1 cellular context compared by ENCODE assay signal in genomic region chr20:23649830-23650417, GRCh38.
TF ChIP-seq lines count a peak whose summit lies in the region.

No MANE protein-coding gene starts in this region.

TF ChIP-seq in HepG2, 621 proteins besides CTCF, POLR2A, EP300 and RAD21 (continued from another document and continues in another):
- peak; percentile 59; the same call in 1 of the 2 replicates for TF ChIP-seq ZNF362 (CRISPR knock-in tag; IDR thresholded peaks at IDR 0.05; ENCODE audit: borderline replicate concordance)
- TF ChIP-seq, protein P1, sequence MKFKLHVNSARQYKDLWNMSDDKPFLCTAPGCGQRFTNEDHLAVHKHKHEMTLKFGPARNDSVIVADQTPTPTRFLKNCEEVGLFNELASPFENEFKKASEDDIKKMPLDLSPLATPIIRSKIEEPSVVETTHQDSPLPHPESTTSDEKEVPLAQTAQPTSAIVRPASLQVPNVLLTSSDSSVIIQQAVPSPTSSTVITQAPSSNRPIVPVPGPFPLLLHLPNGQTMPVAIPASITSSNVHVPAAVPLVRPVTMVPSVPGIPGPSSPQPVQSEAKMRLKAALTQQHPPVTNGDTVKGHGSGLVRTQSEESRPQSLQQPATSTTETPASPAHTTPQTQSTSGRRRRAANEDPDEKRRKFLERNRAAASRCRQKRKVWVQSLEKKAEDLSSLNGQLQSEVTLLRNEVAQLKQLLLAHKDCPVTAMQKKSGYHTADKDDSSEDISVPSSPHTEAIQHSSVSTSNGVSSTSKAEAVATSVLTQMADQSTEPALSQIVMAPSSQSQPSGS (CRISPR knock-in tag; IDR thresholded peaks at IDR 0.05), result peak; percentile 75
- no peak for TF ChIP-seq SIX4 (CRISPR knock-in tag; IDR thresholded peaks at IDR 0.05)
- 0 out of 2 replicates have a peak, but pooled peaks have one; percentile 47 for TF ChIP-seq ZNF430 (CRISPR knock-in tag; IDR thresholded peaks at IDR 0.05)
- peak; percentile 42; the same call in 1 of the 2 replicates for TF ChIP-seq ESRRA (CRISPR knock-in tag; IDR thresholded peaks at IDR 0.05; ENCODE audit: low read depth)
- TF ChIP-seq HES4 (CRISPR knock-in tag; IDR thresholded peaks at IDR 0.05; ENCODE audit: borderline replicate concordance), result no peak
- TF ChIP-seq HNF4G (IDR thresholded peaks at IDR 0.05; ENCODE audit: borderline replicate concordance, low read depth, low read length), result peak; percentile 30; the same call in 1 of the 2 replicates
- TF ChIP-seq HNF4G (CRISPR knock-in tag; IDR thresholded peaks at IDR 0.05; ENCODE audit: borderline replicate concordance, low read depth), result no peak
- no peak for TF ChIP-seq SNAI1 (CRISPR knock-in tag; IDR thresholded peaks at IDR 0.05; ENCODE audit: borderline replicate concordance)
- no peak for TF ChIP-seq IKZF4 (CRISPR knock-in tag; IDR thresholded peaks at IDR 0.05; ENCODE audit: borderline replicate concordance, low read depth, not compliant biosample characterization)
- no peak for TF ChIP-seq LCORL (IDR thresholded peaks at IDR 0.05)
- 0 out of 2 replicates have a peak, but pooled peaks have one; percentile 35 for TF ChIP-seq LCORL (CRISPR knock-in tag; IDR thresholded peaks at IDR 0.05)
- no peak for TF ChIP-seq CREBL2 (CRISPR knock-in tag; IDR thresholded peaks at IDR 0.05; ENCODE audit: borderline replicate concordance)
- TF ChIP-seq ZNF253 (CRISPR knock-in tag; IDR thresholded peaks at IDR 0.05; ENCODE audit: borderline replicate concordance), result no peak
- peak; percentile 76; the same call in 1 of the 2 replicates for TF ChIP-seq ZNF354B (CRISPR knock-in tag; IDR thresholded peaks at IDR 0.05)
- peak; percentile 78 for TF ChIP-seq BCL6 (CRISPR knock-in tag; IDR thresholded peaks at IDR 0.05)
- TF ChIP-seq MTA3 (CRISPR knock-in tag; IDR thresholded peaks at IDR 0.05), result no peak
- TF ChIP-seq PITX1 (CRISPR knock-in tag; IDR thresholded peaks at IDR 0.05), result peak; percentile 53; the same call in 1 of the 2 replicates
- TF ChIP-seq ZNF777 (CRISPR knock-in tag; IDR thresholded peaks at IDR 0.05), result no peak
- TF ChIP-seq IKZF1 (IDR thresholded peaks at IDR 0.05), result no peak
- TF ChIP-seq NCOA2 (CRISPR knock-in tag; IDR thresholded peaks at IDR 0.05), result peak; percentile 78
- 0 out of 2 replicates have a peak, but pooled peaks have one; percentile 26 for TF ChIP-seq MIER2 (CRISPR knock-in tag; IDR thresholded peaks at IDR 0.05)
- TF ChIP-seq CREB1 (IDR thresholded peaks at IDR 0.05), result no peak
- peak; percentile 18; the same call in 1 of the 2 replicates for TF ChIP-seq CREB1 (CRISPR knock-in tag; IDR thresholded peaks at IDR 0.05)
- no peak for TF ChIP-seq ZBED4 (CRISPR knock-in tag; IDR thresholded peaks at IDR 0.05; ENCODE audit: borderline replicate concordance)
- TF ChIP-seq GATAD2A (CRISPR knock-in tag; IDR thresholded peaks at IDR 0.05), result peak; percentile 85
- peak; percentile 49; the same call in 1 of the 2 replicates for TF ChIP-seq PHF21A (CRISPR knock-in tag; IDR thresholded peaks at IDR 0.05)
- TF ChIP-seq HHEX (CRISPR knock-in tag; IDR thresholded peaks at IDR 0.05), result 0 out of 2 replicates have a peak, but pooled peaks have one; percentile 37
- peak; percentile 38 for TF ChIP-seq FOSL2 (CRISPR knock-in tag; IDR thresholded peaks at IDR 0.05)
- peak; percentile 42 for TF ChIP-seq KDM1A (CRISPR knock-in tag; IDR thresholded peaks at IDR 0.05)
- TF ChIP-seq AHR (CRISPR knock-in tag; IDR thresholded peaks at IDR 0.05), result no peak
- 0 out of 2 replicates have a peak, but pooled peaks have one; percentile 10 for TF ChIP-seq SIX1 (CRISPR knock-in tag; IDR thresholded peaks at IDR 0.05; ENCODE audit: borderline replicate concordance)
- TF ChIP-seq THAP9 (CRISPR knock-in tag; IDR thresholded peaks at IDR 0.05; ENCODE audit: borderline replicate concordance), result no peak
- peak; percentile 59; the same call in 1 of the 2 replicates for TF ChIP-seq RXRA (CRISPR knock-in tag; IDR thresholded peaks at IDR 0.05)
- TF ChIP-seq GABPA (IDR thresholded peaks at IDR 0.05; ENCODE audit: low read depth, low read length), result no peak
- TF ChIP-seq GABPA (CRISPR knock-in tag; IDR thresholded peaks at IDR 0.05; ENCODE audit: low read depth), result 0 out of 2 replicates have a peak, but pooled peaks have one; percentile 7
- TF ChIP-seq IRF2 (CRISPR knock-in tag; IDR thresholded peaks at IDR 0.05), result peak; percentile 63; the same call in 1 of the 2 replicates
- no peak for TF ChIP-seq KDM2A (CRISPR knock-in tag; IDR thresholded peaks at IDR 0.05; ENCODE audit: borderline replicate concordance, low read depth)
- TF ChIP-seq MAZ (IDR thresholded peaks at IDR 0.05; ENCODE audit: borderline replicate concordance, low read depth, low read length), result no peak
- no peak for TF ChIP-seq MAZ (CRISPR knock-in tag; IDR thresholded peaks at IDR 0.05; ENCODE audit: low read depth)
- no peak for TF ChIP-seq HINFP (CRISPR knock-in tag; IDR thresholded peaks at IDR 0.05; ENCODE audit: low read depth)
- peak; percentile 52; the same call in 1 of the 2 replicates for TF ChIP-seq TBX2 (CRISPR knock-in tag; IDR thresholded peaks at IDR 0.05; ENCODE audit: borderline replicate concordance)
- peak; percentile 93 for TF ChIP-seq ZMYM2 (CRISPR knock-in tag; IDR thresholded peaks at IDR 0.05)
- no peak for TF ChIP-seq RBM22 (optimal IDR thresholded peaks at IDR 0.05; ENCODE audit: low read length)
- no peak for TF ChIP-seq FOXP1 (IDR thresholded peaks at IDR 0.05)
- TF ChIP-seq FOXP1 (CRISPR knock-in tag; IDR thresholded peaks at IDR 0.05), result peak; percentile 37; the same call in 1 of the 2 replicates
- TF ChIP-seq SNAPC5 (CRISPR knock-in tag; IDR thresholded peaks at IDR 0.05; ENCODE audit: borderline replicate concordance), result no peak; the same call in 1 of the 2 replicates
- TF ChIP-seq KDM6A (CRISPR knock-in tag; IDR thresholded peaks at IDR 0.05; ENCODE audit: low read depth), result 0 out of 2 replicates have a peak, but pooled peaks have one; percentile 26
- peak; percentile 56; the same call in 1 of the 2 replicates for TF ChIP-seq FOXA3 (CRISPR knock-in tag; IDR thresholded peaks at IDR 0.05)
- no peak for TF ChIP-seq KLF6 (CRISPR knock-in tag; IDR thresholded peaks at IDR 0.05)
- peak in 1 of 2 experiments; percentile 80; a peak in 2 of 4 replicates for TF ChIP-seq ATF4 (CRISPR knock-in tag; IDR thresholded peaks at IDR 0.05)
- peak; percentile 45; the same call in 1 of the 2 replicates for TF ChIP-seq ZNF644 (CRISPR knock-in tag; IDR thresholded peaks at IDR 0.05; ENCODE audit: low read depth)
- no peak for TF ChIP-seq ZSCAN25 (CRISPR knock-in tag; IDR thresholded peaks at IDR 0.05)
- TF ChIP-seq PHF20 (CRISPR knock-in tag; IDR thresholded peaks at IDR 0.05), result no peak
- peak; percentile 61 for TF ChIP-seq PAXIP1 (CRISPR knock-in tag; conservative IDR thresholded peaks at IDR 0.05)
- peak; percentile 93 for TF ChIP-seq HNF4A (CRISPR knock-in tag; IDR thresholded peaks at IDR 0.05)
- no peak for TF ChIP-seq FLYWCH1 (CRISPR knock-in tag; IDR thresholded peaks at IDR 0.05)
- no peak for TF ChIP-seq ELF1 (CRISPR knock-in tag; IDR thresholded peaks at IDR 0.05)
- TF ChIP-seq ADNP (CRISPR knock-in tag; IDR thresholded peaks at IDR 0.05), result peak; percentile 82
- peak; percentile 92 for TF ChIP-seq ZMYM3 (CRISPR knock-in tag; IDR thresholded peaks at IDR 0.05)
